ENCODE assay signal across 18 cellular contexts in the genomic region with DNA sequence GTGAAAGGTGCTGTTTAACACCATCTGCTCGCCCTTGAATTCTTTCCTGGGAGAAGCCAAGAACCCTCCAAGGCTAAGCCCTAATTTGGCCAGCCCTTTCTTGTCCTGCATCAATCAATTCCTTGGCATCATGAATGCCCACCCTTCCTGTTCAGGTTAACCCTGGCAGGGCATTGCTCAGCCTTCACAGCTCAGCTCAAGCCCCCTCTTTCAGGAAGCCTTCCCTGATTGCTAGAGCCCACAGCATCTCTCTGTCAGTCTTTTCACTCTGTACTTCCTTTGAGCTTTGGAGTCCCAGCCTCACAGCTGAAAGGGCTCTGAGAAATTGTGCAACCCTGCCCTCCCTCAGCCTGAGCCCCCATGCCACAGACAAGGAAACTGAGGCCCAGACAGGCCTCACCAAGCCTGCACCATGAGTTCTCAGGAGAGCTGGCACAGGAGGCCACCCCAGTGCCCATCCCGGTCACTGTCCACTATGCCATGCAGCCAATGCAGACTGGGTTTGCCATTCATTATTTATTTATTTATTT.
"Had no signal": no experiment of that assay in that cellular context is flagged by ENCODE, and none has a peak within 500 bp of the region (broad histone marks: within the 10 kb centered on the region; RNA-seq: fewer than 3 reads in every experiment).

No MANE protein-coding gene starts in this region.

- H3K9me3 Mint-ChIP-seq: naive thymus-derived CD4-positive, alpha-beta T cell; stimulated activated naive CD8-positive, alpha-beta T cell treated with anti-CD3 and anti-CD28 coated beads, Interleukin-15, amount 100 ng/mL, for 72 hours had no signal

- ATAC-seq: heart left ventricle; left colon; naive thymus-derived CD4-positive, alpha-beta T cell; stimulated activated naive B cell treated with anti-CD40 and anti-IgM and Interleukin-4, amounts not matched to agents 10 μg/mL and 1 μg/mL and 100 μg/mL, for 72 hours; stimulated activated naive CD8-positive, alpha-beta T cell treated with anti-CD3 and anti-CD28 coated beads, Interleukin-15, amount 100 ng/mL, for 72 hours had no signal

- H3K27me3 ChIP-seq: heart left ventricle, testis had no signal

- H3K4me3 Mint-ChIP-seq: endodermal cell; naive thymus-derived CD4-positive, alpha-beta T cell; nephron progenitor cell; stimulated activated naive B cell treated with anti-CD40 and anti-IgM and Interleukin-4, amounts not matched to agents 10 μg/mL and 1 μg/mL and 100 μg/mL, for 72 hours; stimulated activated naive CD8-positive, alpha-beta T cell treated with anti-CD3 and anti-CD28 coated beads, Interleukin-15, amount 100 ng/mL, for 72 hours had no signal

- H3K36me3 ChIP-seq: heart left ventricle, neutrophil, sigmoid colon, transverse colon had no signal

- H3K4me3 ChIP-seq: heart left ventricle, sigmoid colon, skin epidermis, testis, transverse colon had no signal

- H3K27ac Mint-ChIP-seq: endodermal cell; naive thymus-derived CD4-positive, alpha-beta T cell; nephron progenitor cell; stimulated activated naive B cell treated with anti-CD40 and anti-IgM and Interleukin-4, amounts not matched to agents 10 μg/mL and 1 μg/mL and 100 μg/mL, for 72 hours; stimulated activated naive CD8-positive, alpha-beta T cell treated with anti-CD3 and anti-CD28 coated beads, Interleukin-15, amount 100 ng/mL, for 72 hours had no signal

- H3K9me3 ChIP-seq: heart left ventricle, neutrophil, sigmoid colon, testis, transverse colon had no signal

- H3K27ac ChIP-seq: heart left ventricle, neutrophil, sigmoid colon, skin epidermis, testis, transverse colon had no signal

- DNase-seq: dermis blood vessel endothelial cell; effector CD4-positive, alpha-beta T cell; hippocampal formation; left colon; mammary epithelial cell; naive thymus-derived CD4-positive, alpha-beta T cell; nephron progenitor cell; sigmoid colon; stimulated activated CD4-positive, alpha-beta T cell treated with anti-CD3 and anti-CD28 coated beads, Interleukin-2, amount 100 ng/mL, for 24 hours; stimulated activated CD4-positive, alpha-beta T cell treated with anti-CD3 and anti-CD28 coated beads, Interleukin-4, amount 100 ng/mL, for 4 hours; stimulated activated naive B cell treated with anti-CD40 and anti-IgM and Interleukin-4, amounts not matched to agents 10 μg/mL and 1 μg/mL and 100 μg/mL, for 72 hours; stimulated activated naive CD8-positive, alpha-beta T cell treated with anti-CD3 and anti-CD28 coated beads, Interleukin-15, amount 100 ng/mL, for 72 hours; testis; transverse colon had no signal

- H3K36me3 Mint-ChIP-seq: naive thymus-derived CD4-positive, alpha-beta T cell had no signal
